Comparison of ENCODE assay signal across 11 cellular contexts in genomic region chr6:156957931-156958547, GRCh38.
DNase-seq lines count a peak whose midpoint lies in the region; ATAC-seq and TF ChIP-seq lines count a peak whose summit lies in the region.
"Had no signal": no experiment of that assay in that cellular context is flagged by ENCODE, and none has a peak within 500 bp of the region (broad histone marks: within the 10 kb centered on the region; RNA-seq: fewer than 3 reads in every experiment).

No MANE protein-coding gene starts in this region.

- H3K4me1 Mint-ChIP-seq in central memory CD8-positive, alpha-beta T cell = peaks cover 63% of the 10 kb centered on the region

- no peak overlapping the region for H3K4me3 Mint-ChIP-seq in central memory CD8-positive, alpha-beta T cell

- TF ChIP-seq POLR2A in esophagus muscularis mucosa (IDR thresholded peaks at IDR 0.05; ENCODE audit: low read depth) = no peak

- DNase-seq in activated naive CD4-positive, alpha-beta T cell treated with anti-CD3 and anti-CD28 coated beads, Interleukin-2, amount 50 U/mL, for 72 hours (ENCODE audit: low spot score in 2 of 2) = no peak
- no peak for DNase-seq in activated naive CD4-positive, alpha-beta T cell (lab: John Stamatoyannopoulos, UW)
- DNase-seq in central memory CD8-positive, alpha-beta T cell (ENCODE audit: low spot score in 2 of 2) = no peak
- no peak for DNase-seq in esophagus muscularis mucosa (ENCODE audit: extremely low spot score)
- no peak for DNase-seq in ureter (ENCODE audit: low spot score)
- DNase-seq in NOMO-1 treated with DMSO at 0.1 percent for 48 hours (lab: John Stamatoyannopoulos, UW; ENCODE audit: unreplicated experiment) = no peak
- DNase-seq: NCI-H748 treated with DMSO at 0.1 percent for 48 hours, SW 1271 had no signal

- WGBS in esophagus muscularis mucosa = 77% methylated on average over 3 of the region's 3 CpGs

- H3K27ac Mint-ChIP-seq in activated naive CD4-positive, alpha-beta T cell treated with anti-CD3 and anti-CD28 coated beads, Interleukin-2, amount 50 U/mL, for 72 hours = peak overlapping the region; percentile 34 to 93
- peak overlapping the region; percentile 31 for H3K27ac Mint-ChIP-seq in central memory CD8-positive, alpha-beta T cell (ENCODE audit: low read depth)

- H3K36me3 Mint-ChIP-seq in activated naive CD4-positive, alpha-beta T cell treated with anti-CD3 and anti-CD28 coated beads, Interleukin-2, amount 50 U/mL, for 72 hours = no peaks in the 10 kb centered on the region
- no peaks in the 10 kb centered on the region for H3K36me3 Mint-ChIP-seq in central memory CD8-positive, alpha-beta T cell (ENCODE audit: insufficient read depth)

- peaks cover 41 to 54% (median 51%) of the 10 kb centered on the region in 4 donors for H3K4me1 ChIP-seq in esophagus muscularis mucosa

- no peaks in the 10 kb centered on the region for H3K9me3 Mint-ChIP-seq in activated naive CD4-positive, alpha-beta T cell treated with anti-CD3 and anti-CD28 coated beads, Interleukin-2, amount 50 U/mL, for 72 hours
- no peaks in the 10 kb centered on the region for H3K9me3 Mint-ChIP-seq in central memory CD8-positive, alpha-beta T cell

- H3K27me3 Mint-ChIP-seq in central memory CD8-positive, alpha-beta T cell = no peaks in the 10 kb centered on the region

- no peak for TF ChIP-seq EP300 in esophagus muscularis mucosa (IDR thresholded peaks at IDR 0.05)

- no peak overlapping the region for H3K4me3 ChIP-seq in esophagus muscularis mucosa
- H3K4me3 ChIP-seq: skin epidermis had no signal

- intact Hi-C loops in esophagus muscularis mucosa (cut with DNase I) = loop anchor here (10.0 kb wide), 2 partner anchors 173 to 393 kb away; no protein-coding TSS in a partner anchor

- H3K27ac ChIP-seq in esophagus muscularis mucosa (replicated peaks in 1 of 4) = no peak overlapping the region
- H3K27ac ChIP-seq: skin epidermis had no signal

- H3K36me3 ChIP-seq in esophagus muscularis mucosa = no peaks in the 10 kb centered on the region

- no peaks in the 10 kb centered on the region for H3K9me3 ChIP-seq in esophagus muscularis mucosa

- peak; percentile 91 to 96 for ATAC-seq in activated naive CD4-positive, alpha-beta T cell treated with anti-CD3 and anti-CD28 coated beads, Interleukin-2, amount 50 U/mL, for 72 hours
- peak; percentile 48 for ATAC-seq in HG03135 (IDR thresholded peaks at IDR 0.05; ENCODE audit: unreplicated experiment)
- ATAC-seq in central memory CD8-positive, alpha-beta T cell (replicated peaks; ENCODE audit: extremely low read depth, poor library complexity, severe bottlenecking) = no peak
- ATAC-seq in GM21737 (IDR thresholded peaks at IDR 0.05; ENCODE audit: unreplicated experiment) = no peak

- H3K27me3 ChIP-seq in esophagus muscularis mucosa = no peaks in the 10 kb centered on the region

- no peak for TF ChIP-seq CTCF in esophagus muscularis mucosa (IDR thresholded peaks at IDR 0.05)

Comparison
In these comparisons a context has a peak if more than half of its experiments do, and no peak if none do; other contexts are left out.
1. ATAC-seq: peak in activated naive CD4-positive, alpha-beta T cell treated with anti-CD3 and anti-CD28 coated beads, Interleukin-2, amount 50 U/mL, for 72 hours (2 of 2) and HG03135 (single experiment); none in central memory CD8-positive, alpha-beta T cell (single experiment) and GM21737 (single experiment).